Comparison of ENCODE assay signal across 8 cellular contexts in genomic region chr6:41428995-41429417, GRCh38.
A peak's percentile ranks its signal among the peaks of the same experiment; 100 is the strongest.
DNase-seq lines count a peak whose midpoint lies in the region; ATAC-seq and TF ChIP-seq lines count a peak whose summit lies in the region.

No MANE protein-coding gene starts in this region.

- no peaks in the 10 kb centered on the region for H3F3A ChIP-seq in smooth muscle cell (ENCODE audit: low read depth)

- H3K27me3 ChIP-seq in H7 (ENCODE audit: control insufficient read depth, insufficient read depth, low read length) (peaks cover 59% of the 10 kb centered on the region), smooth muscle cell (ENCODE audit: low read depth) (peaks cover 28% of the 10 kb centered on the region)

- no peaks in the 10 kb centered on the region for H3K9me3 ChIP-seq in smooth muscle cell (replicated peaks; ENCODE audit: low read depth)

- no peak overlapping the region for H2AFZ ChIP-seq in smooth muscle cell (ENCODE audit: low read depth)

- TF ChIP-seq CTCF in fibroblast of mammary gland (conservative IDR thresholded peaks at IDR 0.05; ENCODE audit: control insufficient read depth, insufficient read depth, low read depth, low read length) (no peak), smooth muscle cell (IDR thresholded peaks at IDR 0.05; ENCODE audit: borderline replicate concordance, insufficient read depth, poor library complexity, severe bottlenecking) (no peak)

- H3K27ac ChIP-seq in smooth muscle cell (ENCODE audit: low read depth), result no peak overlapping the region

- 13% methylated on average over 5 of the region's 5 CpGs for WGBS in smooth muscle cell (ENCODE audit: low lambda C conversion rate)

- DNase-seq in H7 (peak; percentile 52), RPMI7951 (ENCODE audit: low read depth) (peak; percentile 87), fibroblast of mammary gland (ENCODE audit: low read depth) (peak; percentile 63), smooth muscle cell (lab: John Stamatoyannopoulos, UW; ENCODE audit: unreplicated experiment) (no peak), 8988T (no peak), GM19238 (ENCODE audit: insufficient read length, low spot score) (no peak), occipital lobe (lab: John Stamatoyannopoulos, UW) (no peak)

- peaks cover 20% of the 10 kb centered on the region for H3K4me1 ChIP-seq in smooth muscle cell (ENCODE audit: low read depth)

- H4K20me1 ChIP-seq in smooth muscle cell (ENCODE audit: low read depth), result no peaks in the 10 kb centered on the region

- H3K36me3 ChIP-seq in H7 (replicated peaks; ENCODE audit: control insufficient read depth, insufficient read depth, low read length), result no peaks in the 10 kb centered on the region
- H3K36me3 ChIP-seq in smooth muscle cell (ENCODE audit: low read depth), result no peaks in the 10 kb centered on the region

- H3K9ac ChIP-seq in smooth muscle cell (ENCODE audit: low read depth), result no peak overlapping the region

- H3K4me3 ChIP-seq in H7 (ENCODE audit: insufficient read depth, low read depth, low read length), result no peak overlapping the region
- no peak overlapping the region for H3K4me3 ChIP-seq in fibroblast of mammary gland (ENCODE audit: control insufficient read depth, low read depth, low read length)
- H3K4me3 ChIP-seq in smooth muscle cell, result peak overlapping the region; percentile 50

- H3K4me2 ChIP-seq in smooth muscle cell, result peak overlapping the region; percentile 90

- ATAC-seq in GM19452 (IDR thresholded peaks at IDR 0.05; ENCODE audit: unreplicated experiment), result no peak

- no peaks in the 10 kb centered on the region for H3K79me2 ChIP-seq in smooth muscle cell (ENCODE audit: low read depth)

Comparison
In these comparisons a context has a peak if more than half of its experiments do, and no peak if none do; other contexts are left out.
1. DNase-seq: peak in H7 (single experiment), RPMI7951 (single experiment) and fibroblast of mammary gland (single experiment); none in smooth muscle cell (single experiment), 8988T (single experiment), GM19238 (single experiment) and occipital lobe (single experiment).